ENCODE assay signal across 25 cellular contexts in the genomic region with DNA sequence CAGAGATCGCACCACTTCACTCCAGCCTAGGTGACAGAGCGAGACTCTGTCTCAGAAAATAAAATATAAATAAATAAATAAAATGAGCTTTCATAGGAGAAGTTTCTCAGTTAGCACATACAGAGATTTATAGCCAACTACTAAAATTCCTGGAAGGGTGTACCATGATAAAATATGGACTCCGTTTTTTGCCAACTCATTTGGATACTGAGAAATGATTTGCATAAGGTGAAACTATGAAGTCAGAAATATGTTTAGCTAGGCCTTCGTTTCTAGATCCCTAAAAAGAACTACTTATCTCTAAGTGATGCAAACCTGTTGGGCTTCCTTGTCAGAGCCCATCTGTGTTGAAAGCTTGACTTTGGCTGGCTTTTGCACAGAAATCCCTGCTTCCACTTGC. TPM values are rescaled to one million over a fixed set of nuclear protein-coding genes. Genes with fewer than 3 reads are reported as not detected.
"Had no signal": no experiment of that assay in that cellular context is flagged by ENCODE, and none has a peak within 500 bp of the region (broad histone marks: within the 10 kb centered on the region; RNA-seq: fewer than 3 reads in every experiment).

No MANE protein-coding gene starts in this region.

- FAIRE-seq: bronchial epithelial cell, pancreas, TTC549 had no signal

- H3K36me3 Mint-ChIP-seq: activated naive CD8-positive, alpha-beta T cell; mesothelial cell of epicardium; naive thymus-derived CD4-positive, alpha-beta T cell; stimulated activated naive B cell treated with anti-CD40 and anti-IgM and Interleukin-4, amounts not matched to agents 10 μg/mL and 1 μg/mL and 100 μg/mL, for 72 hours had no signal

- ATAC-seq: activated T-cell treated with anti-CD3 and anti-CD28 coated beads, Interleukin-2, amount 50 U/mL, for 72 hours; esophagus mucosa; naive thymus-derived CD4-positive, alpha-beta T cell; pancreas; psoas muscle; stimulated activated naive B cell treated with anti-CD40 and anti-IgM and Interleukin-4, amounts not matched to agents 10 μg/mL and 1 μg/mL and 100 μg/mL, for 72 hours had no signal

- H3K9me3 Mint-ChIP-seq: activated T-cell treated with anti-CD3 and anti-CD28 coated beads, Interleukin-2, amount 50 U/mL, for 72 hours; central memory CD8-positive, alpha-beta T cell; dendritic cell treated with granulocyte-macrophage colony-stimulating factor and Interleukin-4, amounts not matched to agents 40 ng/mL and 50 ng/mL, for 4 days; endodermal cell; mesothelial cell of epicardium; stimulated activated naive B cell treated with anti-CD40 and anti-IgM and Interleukin-4, amounts not matched to agents 10 μg/mL and 1 μg/mL and 100 μg/mL, for 72 hours had no signal

- H3K4me3 Mint-ChIP-seq: activated naive CD8-positive, alpha-beta T cell; activated T-cell treated with anti-CD3 and anti-CD28 coated beads, Interleukin-2, amount 50 U/mL, for 72 hours; central memory CD8-positive, alpha-beta T cell; dendritic cell treated with granulocyte-macrophage colony-stimulating factor and Interleukin-4, amounts not matched to agents 40 ng/mL and 50 ng/mL, for 4 days; endodermal cell; mesothelial cell of epicardium; naive thymus-derived CD4-positive, alpha-beta T cell; stimulated activated naive B cell treated with anti-CD40 and anti-IgM and Interleukin-4, amounts not matched to agents 10 μg/mL and 1 μg/mL and 100 μg/mL, for 72 hours had no signal

- H3K27me3 Mint-ChIP-seq: activated naive CD8-positive, alpha-beta T cell; central memory CD8-positive, alpha-beta T cell; dendritic cell treated with granulocyte-macrophage colony-stimulating factor and Interleukin-4, amounts not matched to agents 40 ng/mL and 50 ng/mL, for 4 days had no signal

- H3K4me1 Mint-ChIP-seq: central memory CD8-positive, alpha-beta T cell; stimulated activated naive B cell treated with anti-CD40 and anti-IgM and Interleukin-4, amounts not matched to agents 10 μg/mL and 1 μg/mL and 100 μg/mL, for 72 hours had no signal

- DNase-seq: activated CD4-positive, alpha-beta T cell treated with anti-CD3 and anti-CD28 coated beads for 4 hours; activated CD4-positive, alpha-beta T cell treated with anti-CD3 and anti-CD28 coated beads, Interleukin-2, amount 50 U/mL, for 4 hours; activated naive CD4-positive, alpha-beta T cell treated with Interleukin-2 at 50 U/mL for 16 hours; activated T-cell treated with anti-CD3 and anti-CD28 coated beads for 4 hours; activated T-cell treated with anti-CD3 and anti-CD28 coated beads, Interleukin-2, amount 50 U/mL, for 72 hours; anterior cingulate cortex; endodermal cell; foreskin fibroblast; head of caudate nucleus; hypothalamus; naive thymus-derived CD4-positive, alpha-beta T cell; nucleus accumbens; pancreas; psoas muscle; stimulated activated CD4-positive, alpha-beta T cell treated with anti-CD3 and anti-CD28 coated beads, Interleukin-1b, Interleukin-23, amount 100 ng/mL, for 48 hours; stimulated activated CD4-positive, alpha-beta T cell treated with anti-CD3 and anti-CD28 coated beads, Interleukin-4, amount 100 ng/mL, for 4 hours; stimulated activated naive B cell treated with anti-CD40 and anti-IgM and Interleukin-4, amounts not matched to agents 10 μg/mL and 1 μg/mL and 100 μg/mL, for 72 hours; tibial artery had no signal

- H3K27ac Mint-ChIP-seq: activated naive CD8-positive, alpha-beta T cell; activated T-cell treated with anti-CD3 and anti-CD28 coated beads, Interleukin-2, amount 50 U/mL, for 72 hours; dendritic cell treated with granulocyte-macrophage colony-stimulating factor and Interleukin-4, amounts not matched to agents 40 ng/mL and 50 ng/mL, for 4 days; endodermal cell; mesothelial cell of epicardium; stimulated activated naive B cell treated with anti-CD40 and anti-IgM and Interleukin-4, amounts not matched to agents 10 μg/mL and 1 μg/mL and 100 μg/mL, for 72 hours had no signal

RNA-seq across cellular contexts. Expression of gene SLC1A1, which starts 56.9 kb away (rescaled TPM):
- polyA plus RNA-seq: naive thymus-derived CD4-positive, alpha-beta T cell had no signal
